Comparison of ENCODE assay signal across 1 cellular context in the genomic region with DNA sequence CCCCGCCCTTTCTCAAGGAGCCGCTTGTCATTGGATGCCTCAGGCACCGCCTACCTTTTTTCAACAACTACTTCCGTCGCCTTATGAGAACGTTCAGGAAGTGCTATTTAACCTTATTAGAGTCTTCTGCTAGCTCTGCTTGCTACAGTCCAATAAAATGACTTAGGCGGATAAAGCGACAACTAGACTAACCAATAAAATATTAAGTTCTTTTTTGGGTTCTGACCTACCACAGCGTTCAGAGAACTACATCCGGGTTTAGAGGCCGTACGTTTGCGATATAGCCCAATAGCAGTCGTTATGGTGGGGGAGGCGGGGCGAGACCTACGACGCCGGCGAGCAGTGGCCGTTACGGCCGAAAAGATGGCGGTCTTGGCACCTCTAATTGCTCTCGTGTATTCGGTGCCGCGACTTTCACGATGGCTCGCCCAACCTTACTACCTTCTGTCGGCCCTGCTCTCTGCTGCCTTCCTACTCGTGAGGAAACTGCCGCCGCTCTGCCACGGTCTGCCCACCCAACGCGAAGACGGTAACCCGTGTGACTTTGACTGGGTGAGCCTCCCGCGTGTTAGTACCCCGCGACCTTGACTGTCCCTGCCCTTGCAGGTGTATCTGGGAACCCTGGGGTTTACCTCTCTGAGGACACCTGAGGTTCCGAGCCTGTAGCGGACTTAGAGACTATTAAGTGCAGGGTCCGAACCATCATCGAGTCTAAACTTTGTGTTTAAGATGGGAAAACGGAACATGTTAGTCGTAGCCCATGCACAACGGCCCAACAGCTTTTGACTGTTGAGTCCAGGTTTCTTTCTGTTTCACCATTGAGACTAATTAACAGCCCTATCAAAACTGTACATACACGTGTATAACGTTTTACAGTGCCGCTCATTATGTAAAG.
TF ChIP-seq lines count a peak whose summit lies in the region.

A gene with protein sequence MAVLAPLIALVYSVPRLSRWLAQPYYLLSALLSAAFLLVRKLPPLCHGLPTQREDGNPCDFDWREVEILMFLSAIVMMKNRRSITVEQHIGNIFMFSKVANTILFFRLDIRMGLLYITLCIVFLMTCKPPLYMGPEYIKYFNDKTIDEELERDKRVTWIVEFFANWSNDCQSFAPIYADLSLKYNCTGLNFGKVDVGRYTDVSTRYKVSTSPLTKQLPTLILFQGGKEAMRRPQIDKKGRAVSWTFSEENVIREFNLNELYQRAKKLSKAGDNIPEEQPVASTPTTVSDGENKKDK (plus strand): TSS at position 338 of the 895 bp plus-strand sequence. CDS start 26 bp downstream, at position 364.

TF ChIP-seq in HepG2, 621 proteins besides CTCF, POLR2A, EP300 and RAD21 (continued from another document and continues in another):
- TF ChIP-seq, protein P1, sequence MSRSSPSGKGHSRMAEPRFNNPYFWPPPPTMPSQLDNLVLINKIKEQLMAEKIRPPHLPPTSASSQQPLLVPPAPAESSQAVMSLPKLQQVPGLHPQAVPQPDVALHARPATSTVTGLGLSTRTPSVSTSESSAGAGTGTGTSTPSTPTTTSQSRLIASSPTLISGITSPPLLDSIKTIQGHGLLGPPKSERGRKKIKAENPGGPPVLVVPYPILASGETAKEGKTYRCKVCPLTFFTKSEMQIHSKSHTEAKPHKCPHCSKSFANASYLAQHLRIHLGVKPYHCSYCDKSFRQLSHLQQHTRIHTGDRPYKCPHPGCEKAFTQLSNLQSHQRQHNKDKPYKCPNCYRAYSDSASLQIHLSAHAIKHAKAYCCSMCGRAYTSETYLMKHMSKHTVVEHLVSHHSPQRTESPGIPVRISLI (CRISPR knock-in tag; IDR thresholded peaks at IDR 0.05; ENCODE audit: borderline replicate concordance): peak; percentile 56; the same call in 1 of the 2 replicates
- TF ChIP-seq ZNF180 (CRISPR knock-in tag; IDR thresholded peaks at IDR 0.05; ENCODE audit: borderline replicate concordance, low read depth) (peak; percentile 52; the same call in 1 of the 2 replicates), ZBTB3 (CRISPR knock-in tag; IDR thresholded peaks at IDR 0.05; ENCODE audit: borderline replicate concordance, low read depth) (no peak), KDM3A (CRISPR knock-in tag; IDR thresholded peaks at IDR 0.05; ENCODE audit: low read depth) (no peak), ZNF207 (IDR thresholded peaks at IDR 0.05; ENCODE audit: borderline replicate concordance) (no peak), ZNF567 (CRISPR knock-in tag; IDR thresholded peaks at IDR 0.05; ENCODE audit: borderline replicate concordance) (no peak; the same call in 1 of the 2 replicates), ZFAT (CRISPR knock-in tag; conservative IDR thresholded peaks at IDR 0.05) (no peak), ETV6 (CRISPR knock-in tag; conservative IDR thresholded peaks at IDR 0.05) (no peak), HNRNPL (IDR thresholded peaks at IDR 0.05; ENCODE audit: low read depth, low read length) (no peak), ZFX (CRISPR knock-in tag; IDR thresholded peaks at IDR 0.05; ENCODE audit: low read depth) (peak; percentile 15), MTF1 (CRISPR knock-in tag; IDR thresholded peaks at IDR 0.05) (no peak), ZNF550 (CRISPR knock-in tag; IDR thresholded peaks at IDR 0.05; ENCODE audit: borderline replicate concordance) (0 out of 2 replicates have a peak, but pooled peaks have one; percentile 74), JUND (CRISPR knock-in tag; IDR thresholded peaks at IDR 0.05) (no peak), BHLHE40 (IDR thresholded peaks at IDR 0.05; ENCODE audit: low read length) (no peak), RBAK (CRISPR knock-in tag; IDR thresholded peaks at IDR 0.05) (peak; percentile 53; the same call in 1 of the 2 replicates), NFYB (CRISPR knock-in tag; IDR thresholded peaks at IDR 0.05) (peak; percentile 95), GATAD1 (CRISPR knock-in tag; IDR thresholded peaks at IDR 0.05) (peak; percentile 95), ZNF839 (CRISPR knock-in tag; IDR thresholded peaks at IDR 0.05; ENCODE audit: borderline replicate concordance) (peak; percentile 95), ZC3H13 (CRISPR knock-in tag; IDR thresholded peaks at IDR 0.05) (no peak), SMARCC2 (IDR thresholded peaks at IDR 0.05) (no peak), ZNF460 (CRISPR knock-in tag; IDR thresholded peaks at IDR 0.05; ENCODE audit: borderline replicate concordance) (no peak), ZBTB42 (CRISPR knock-in tag; IDR thresholded peaks at IDR 0.05) (no peak), SNRNP70 (IDR thresholded peaks at IDR 0.05; ENCODE audit: low read depth, low read length) (no peak), AKAP8 (CRISPR knock-in tag; IDR thresholded peaks at IDR 0.05) (no peak), CBX5 (CRISPR knock-in tag; IDR thresholded peaks at IDR 0.05; ENCODE audit: borderline replicate concordance) (no peak), YEATS4 (CRISPR knock-in tag; IDR thresholded peaks at IDR 0.05; ENCODE audit: borderline replicate concordance) (peak; percentile 90), SMAD3 (CRISPR knock-in tag; IDR thresholded peaks at IDR 0.05) (no peak), ZNF670 (CRISPR knock-in tag; IDR thresholded peaks at IDR 0.05; ENCODE audit: borderline replicate concordance) (no peak), FOSL1 (CRISPR knock-in tag; IDR thresholded peaks at IDR 0.05; ENCODE audit: borderline replicate concordance) (no peak), GLI4 (CRISPR knock-in tag; IDR thresholded peaks at IDR 0.05; ENCODE audit: borderline replicate concordance) (no peak), ZIK1 (CRISPR knock-in tag; IDR thresholded peaks at IDR 0.05; ENCODE audit: borderline replicate concordance, low read depth) (no peak), ZNF205 (CRISPR knock-in tag; IDR thresholded peaks at IDR 0.05) (no peak), KLF12 (CRISPR knock-in tag; IDR thresholded peaks at IDR 0.05; ENCODE audit: borderline replicate concordance) (peak; percentile 49; the same call in 1 of the 2 replicates), ZBTB1 (CRISPR knock-in tag; IDR thresholded peaks at IDR 0.05; ENCODE audit: borderline replicate concordance) (no peak), ZSCAN22 (CRISPR knock-in tag; IDR thresholded peaks at IDR 0.05) (no peak), BRCA1 (CRISPR knock-in tag; IDR thresholded peaks at IDR 0.05) (no peak), TGIF2 (CRISPR knock-in tag; IDR thresholded peaks at IDR 0.05) (no peak), ZNF224 (CRISPR knock-in tag; IDR thresholded peaks at IDR 0.05) (no peak), RFX3 (CRISPR knock-in tag; IDR thresholded peaks at IDR 0.05) (no peak), ZNF552 (CRISPR knock-in tag; IDR thresholded peaks at IDR 0.05; ENCODE audit: borderline replicate concordance) (no peak), ZNF383 (CRISPR knock-in tag; IDR thresholded peaks at IDR 0.05; ENCODE audit: borderline replicate concordance) (no peak; the same call in 1 of the 2 replicates), TAF15 (IDR thresholded peaks at IDR 0.05; ENCODE audit: low read depth, low read length, poor library complexity, severe bottlenecking) (no peak)
- TF ChIP-seq, protein P2, sequence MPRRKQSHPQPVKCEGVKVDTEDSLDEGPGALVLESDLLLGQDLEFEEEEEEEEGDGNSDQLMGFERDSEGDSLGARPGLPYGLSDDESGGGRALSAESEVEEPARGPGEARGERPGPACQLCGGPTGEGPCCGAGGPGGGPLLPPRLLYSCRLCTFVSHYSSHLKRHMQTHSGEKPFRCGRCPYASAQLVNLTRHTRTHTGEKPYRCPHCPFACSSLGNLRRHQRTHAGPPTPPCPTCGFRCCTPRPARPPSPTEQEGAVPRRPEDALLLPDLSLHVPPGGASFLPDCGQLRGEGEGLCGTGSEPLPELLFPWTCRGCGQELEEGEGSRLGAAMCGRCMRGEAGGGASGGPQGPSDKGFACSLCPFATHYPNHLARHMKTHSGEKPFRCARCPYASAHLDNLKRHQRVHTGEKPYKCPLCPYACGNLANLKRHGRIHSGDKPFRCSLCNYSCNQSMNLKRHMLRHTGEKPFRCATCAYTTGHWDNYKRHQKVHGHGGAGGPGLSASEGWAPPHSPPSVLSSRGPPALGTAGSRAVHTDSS (CRISPR knock-in tag; conservative IDR thresholded peaks at IDR 0.05): no peak
- TF ChIP-seq, protein P3, sequence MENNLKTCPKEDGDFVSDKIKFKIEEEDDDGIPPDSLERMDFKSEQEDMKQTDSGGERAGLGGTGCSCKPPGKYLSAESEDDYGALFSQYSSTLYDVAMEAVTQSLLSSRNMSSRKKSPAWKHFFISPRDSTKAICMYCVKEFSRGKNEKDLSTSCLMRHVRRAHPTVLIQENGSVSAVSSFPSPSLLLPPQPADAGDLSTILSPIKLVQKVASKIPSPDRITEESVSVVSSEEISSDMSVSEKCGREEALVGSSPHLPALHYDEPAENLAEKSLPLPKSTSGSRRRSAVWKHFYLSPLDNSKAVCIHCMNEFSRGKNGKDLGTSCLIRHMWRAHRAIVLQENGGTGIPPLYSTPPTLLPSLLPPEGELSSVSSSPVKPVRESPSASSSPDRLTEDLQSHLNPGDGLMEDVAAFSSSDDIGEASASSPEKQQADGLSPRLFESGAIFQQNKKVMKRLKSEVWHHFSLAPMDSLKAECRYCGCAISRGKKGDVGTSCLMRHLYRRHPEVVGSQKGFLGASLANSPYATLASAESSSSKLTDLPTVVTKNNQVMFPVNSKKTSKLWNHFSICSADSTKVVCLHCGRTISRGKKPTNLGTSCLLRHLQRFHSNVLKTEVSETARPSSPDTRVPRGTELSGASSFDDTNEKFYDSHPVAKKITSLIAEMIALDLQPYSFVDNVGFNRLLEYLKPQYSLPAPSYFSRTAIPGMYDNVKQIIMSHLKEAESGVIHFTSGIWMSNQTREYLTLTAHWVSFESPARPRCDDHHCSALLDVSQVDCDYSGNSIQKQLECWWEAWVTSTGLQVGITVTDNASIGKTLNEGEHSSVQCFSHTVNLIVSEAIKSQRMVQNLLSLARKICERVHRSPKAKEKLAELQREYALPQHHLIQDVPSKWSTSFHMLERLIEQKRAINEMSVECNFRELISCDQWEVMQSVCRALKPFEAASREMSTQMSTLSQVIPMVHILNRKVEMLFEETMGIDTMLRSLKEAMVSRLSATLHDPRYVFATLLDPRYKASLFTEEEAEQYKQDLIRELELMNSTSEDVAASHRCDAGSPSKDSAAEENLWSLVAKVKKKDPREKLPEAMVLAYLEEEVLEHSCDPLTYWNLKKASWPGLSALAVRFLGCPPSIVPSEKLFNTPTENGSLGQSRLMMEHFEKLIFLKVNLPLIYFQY (CRISPR knock-in tag; IDR thresholded peaks at IDR 0.05; ENCODE audit: borderline replicate concordance): no peak
- TF ChIP-seq, protein P4, sequence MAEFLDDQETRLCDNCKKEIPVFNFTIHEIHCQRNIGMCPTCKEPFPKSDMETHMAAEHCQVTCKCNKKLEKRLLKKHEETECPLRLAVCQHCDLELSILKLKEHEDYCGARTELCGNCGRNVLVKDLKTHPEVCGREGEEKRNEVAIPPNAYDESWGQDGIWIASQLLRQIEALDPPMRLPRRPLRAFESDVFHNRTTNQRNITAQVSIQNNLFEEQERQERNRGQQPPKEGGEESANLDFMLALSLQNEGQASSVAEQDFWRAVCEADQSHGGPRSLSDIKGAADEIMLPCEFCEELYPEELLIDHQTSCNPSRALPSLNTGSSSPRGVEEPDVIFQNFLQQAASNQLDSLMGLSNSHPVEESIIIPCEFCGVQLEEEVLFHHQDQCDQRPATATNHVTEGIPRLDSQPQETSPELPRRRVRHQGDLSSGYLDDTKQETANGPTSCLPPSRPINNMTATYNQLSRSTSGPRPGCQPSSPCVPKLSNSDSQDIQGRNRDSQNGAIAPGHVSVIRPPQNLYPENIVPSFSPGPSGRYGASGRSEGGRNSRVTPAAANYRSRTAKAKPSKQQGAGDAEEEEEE (CRISPR knock-in tag; IDR thresholded peaks at IDR 0.05; ENCODE audit: borderline replicate concordance): no peak
- TF ChIP-seq, protein P5, sequence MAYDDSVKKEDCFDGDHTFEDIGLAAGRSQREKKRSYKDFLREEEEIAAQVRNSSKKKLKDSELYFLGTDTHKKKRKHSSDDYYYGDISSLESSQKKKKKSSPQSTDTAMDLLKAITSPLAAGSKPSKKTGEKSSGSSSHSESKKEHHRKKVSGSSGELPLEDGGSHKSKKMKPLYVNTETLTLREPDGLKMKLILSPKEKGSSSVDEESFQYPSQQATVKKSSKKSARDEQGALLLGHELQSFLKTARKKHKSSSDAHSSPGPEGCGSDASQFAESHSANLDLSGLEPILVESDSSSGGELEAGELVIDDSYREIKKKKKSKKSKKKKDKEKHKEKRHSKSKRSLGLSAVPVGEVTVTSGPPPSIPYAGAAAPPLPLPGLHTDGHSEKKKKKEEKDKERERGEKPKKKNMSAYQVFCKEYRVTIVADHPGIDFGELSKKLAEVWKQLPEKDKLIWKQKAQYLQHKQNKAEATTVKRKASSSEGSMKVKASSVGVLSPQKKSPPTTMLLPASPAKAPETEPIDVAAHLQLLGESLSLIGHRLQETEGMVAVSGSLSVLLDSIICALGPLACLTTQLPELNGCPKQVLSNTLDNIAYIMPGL (CRISPR knock-in tag; IDR thresholded peaks at IDR 0.05; ENCODE audit: borderline replicate concordance in 1 of 2, low read depth in 1 of 2): peak; percentile 18 to 70; a peak in 3 of 4 replicates
- TF ChIP-seq, protein P6, sequence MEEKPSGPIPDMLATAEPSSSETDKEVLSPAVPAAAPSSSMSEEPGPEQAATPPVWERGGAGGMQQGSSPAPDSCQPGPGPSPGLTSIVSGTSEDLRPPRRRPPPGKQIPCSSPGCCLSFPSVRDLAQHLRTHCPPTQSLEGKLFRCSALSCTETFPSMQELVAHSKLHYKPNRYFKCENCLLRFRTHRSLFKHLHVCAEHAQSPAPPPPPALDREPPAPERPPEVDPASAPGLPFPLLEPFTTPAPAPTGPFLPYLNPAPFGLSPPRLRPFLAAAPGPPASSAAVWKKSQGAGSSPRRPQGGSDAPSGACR (CRISPR knock-in tag; IDR thresholded peaks at IDR 0.05): no peak
- TF ChIP-seq, protein P7, sequence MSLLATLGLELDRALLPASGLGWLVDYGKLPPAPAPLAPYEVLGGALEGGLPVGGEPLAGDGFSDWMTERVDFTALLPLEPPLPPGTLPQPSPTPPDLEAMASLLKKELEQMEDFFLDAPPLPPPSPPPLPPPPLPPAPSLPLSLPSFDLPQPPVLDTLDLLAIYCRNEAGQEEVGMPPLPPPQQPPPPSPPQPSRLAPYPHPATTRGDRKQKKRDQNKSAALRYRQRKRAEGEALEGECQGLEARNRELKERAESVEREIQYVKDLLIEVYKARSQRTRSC (CRISPR knock-in tag; IDR thresholded peaks at IDR 0.05; ENCODE audit: low read depth): no peak
- TF ChIP-seq, protein P8, sequence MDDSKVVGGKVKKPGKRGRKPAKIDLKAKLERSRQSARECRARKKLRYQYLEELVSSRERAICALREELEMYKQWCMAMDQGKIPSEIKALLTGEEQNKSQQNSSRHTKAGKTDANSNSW (CRISPR knock-in tag; IDR thresholded peaks at IDR 0.05; ENCODE audit: borderline replicate concordance): 0 out of 2 replicates have a peak, but pooled peaks have one; percentile 43
- TF ChIP-seq, protein P9, sequence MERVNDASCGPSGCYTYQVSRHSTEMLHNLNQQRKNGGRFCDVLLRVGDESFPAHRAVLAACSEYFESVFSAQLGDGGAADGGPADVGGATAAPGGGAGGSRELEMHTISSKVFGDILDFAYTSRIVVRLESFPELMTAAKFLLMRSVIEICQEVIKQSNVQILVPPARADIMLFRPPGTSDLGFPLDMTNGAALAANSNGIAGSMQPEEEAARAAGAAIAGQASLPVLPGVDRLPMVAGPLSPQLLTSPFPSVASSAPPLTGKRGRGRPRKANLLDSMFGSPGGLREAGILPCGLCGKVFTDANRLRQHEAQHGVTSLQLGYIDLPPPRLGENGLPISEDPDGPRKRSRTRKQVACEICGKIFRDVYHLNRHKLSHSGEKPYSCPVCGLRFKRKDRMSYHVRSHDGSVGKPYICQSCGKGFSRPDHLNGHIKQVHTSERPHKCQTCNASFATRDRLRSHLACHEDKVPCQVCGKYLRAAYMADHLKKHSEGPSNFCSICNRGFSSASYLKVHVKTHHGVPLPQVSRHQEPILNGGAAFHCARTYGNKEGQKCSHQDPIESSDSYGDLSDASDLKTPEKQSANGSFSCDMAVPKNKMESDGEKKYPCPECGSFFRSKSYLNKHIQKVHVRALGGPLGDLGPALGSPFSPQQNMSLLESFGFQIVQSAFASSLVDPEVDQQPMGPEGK (CRISPR knock-in tag; IDR thresholded peaks at IDR 0.05): no peak
